17 cellular contexts compared by ENCODE assay signal in the genomic region with DNA sequence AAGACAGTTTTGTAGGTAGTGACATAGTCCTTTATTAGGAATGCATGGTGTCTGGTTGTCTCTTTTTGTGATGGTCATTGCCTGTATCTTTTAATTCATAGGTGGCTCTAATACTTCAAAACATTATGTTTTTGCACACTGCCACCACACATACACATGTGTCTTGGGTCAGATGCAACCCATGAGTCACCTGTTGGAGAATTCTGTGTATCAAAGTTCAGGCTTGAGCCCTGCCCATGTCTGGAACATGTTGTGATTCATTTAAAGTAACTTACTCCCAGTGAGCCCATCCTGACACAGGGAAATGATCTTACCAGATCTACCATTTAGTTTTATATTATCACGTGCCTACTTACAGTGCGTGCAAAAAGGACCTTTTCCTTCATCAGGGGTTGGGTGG.
DNase-seq lines count a peak whose midpoint lies in the region; TF ChIP-seq lines count a peak whose summit lies in the region.
"Had no signal": no experiment of that assay in that cellular context is flagged by ENCODE, and none has a peak within 500 bp of the region (broad histone marks: within the 10 kb centered on the region; RNA-seq: fewer than 3 reads in every experiment).

No MANE protein-coding gene starts in this region.

- H3K9me2 ChIP-seq in PC-9 (ENCODE audit: insufficient read depth): no peaks in the 10 kb centered on the region

- no peak overlapping the region for H2AFZ ChIP-seq in PC-9
- H2AFZ ChIP-seq in fibroblast of lung (ENCODE audit: low read length): no peak overlapping the region
- H2AFZ ChIP-seq in osteoblast (ENCODE audit: low read length): no peak overlapping the region

- intact Hi-C loops in PC-9 (cut with micrococcal nuclease; ENCODE audit: unreplicated experiment): loop anchor here (5.0 kb wide), 1 partner anchor 493 kb away; the partner anchor contains the start of gene PLD1

- DNase-seq in Daoy (ENCODE audit: low read depth): peak; percentile 77
- DNase-seq in PC-9: peak in 1 of 2 experiments; percentile 87
- DNase-seq in fibroblast of lung (ENCODE audit: low read depth in 2 of 2): peak; percentile 74 to 83
- DNase-seq in osteoblast (ENCODE audit: insufficient read length, low spot score, missing footprints): no peak
- DNase-seq in NCI-H524 treated with DMSO at 0.1 percent for 48 hours (lab: John Stamatoyannopoulos, UW): no peak
- DNase-seq in endothelial cell (ENCODE audit: low spot score): no peak
- no peak for DNase-seq in activated T-cell treated with anti-CD3 and anti-CD28 coated beads, Interleukin-2, amount 50 U/mL, for 48 hours
- DNase-seq in NOMO-1 treated with DMSO at 0.1 percent for 48 hours (lab: John Stamatoyannopoulos, UW; ENCODE audit: unreplicated experiment): no peak
- DNase-seq: activated CD4-positive, alpha-beta T cell treated with anti-CD3 and anti-CD28 coated beads, Interleukin-2, amount 10 ng/mL, durations not matched to agents 24 days and 14 days; activated gamma-delta T cell treated with Interleukin-2 at 50 U/mL for 16 hours; GDM1; hypothalamus; NCI-H146; NCI-H82; sigmoid colon had no signal

- H3K4me3 Mint-ChIP-seq in endothelial cell (ENCODE audit: unreplicated experiment): no peak overlapping the region
- H3K4me3 Mint-ChIP-seq: activated CD4-positive, alpha-beta T cell treated with anti-CD3 and anti-CD28 coated beads, Interleukin-2, amount 10 ng/mL, durations not matched to agents 24 days and 14 days; CD14-positive monocyte had no signal

- H3K4me1 Mint-ChIP-seq in endothelial cell (ENCODE audit: unreplicated experiment): peaks cover 13% of the 10 kb centered on the region
- H3K4me1 Mint-ChIP-seq: activated CD4-positive, alpha-beta T cell treated with anti-CD3 and anti-CD28 coated beads, Interleukin-2, amount 10 ng/mL, durations not matched to agents 24 days and 14 days; CD14-positive monocyte had no signal

- H3K27me3 Mint-ChIP-seq in endothelial cell (ENCODE audit: unreplicated experiment): peaks cover 1% of the 10 kb centered on the region
- H3K27me3 Mint-ChIP-seq: activated CD4-positive, alpha-beta T cell treated with anti-CD3 and anti-CD28 coated beads, Interleukin-2, amount 10 ng/mL, durations not matched to agents 24 days and 14 days had no signal

- H3F3A ChIP-seq in PC-9 (ENCODE audit: insufficient read depth, low read depth): peaks cover 75% of the 10 kb centered on the region

- H3K4me1 ChIP-seq in PC-9 (replicated peaks; ENCODE audit: insufficient read depth): peaks cover 46% of the 10 kb centered on the region
- peaks cover 3% of the 10 kb centered on the region for H3K4me1 ChIP-seq in fibroblast of lung (ENCODE audit: control insufficient read depth, extremely low read depth, insufficient read depth, low read length)
- H3K4me1 ChIP-seq in osteoblast (ENCODE audit: insufficient read depth, low read length): peaks cover 42% of the 10 kb centered on the region

- H3K4me2 ChIP-seq in PC-9 (peak overlapping the region; percentile 52), fibroblast of lung (ENCODE audit: extremely low read depth, insufficient read depth, low read length) (no peak overlapping the region), osteoblast (ENCODE audit: insufficient read depth, low read length) (no peak overlapping the region)

- POLR2A ChIA-PET in PC-9 (lab: Charles Lee; ENCODE audit: unreplicated experiment): no interaction called here

- BruUV-seq in PC-9 (replicated peaks; lab: Mats Ljungman, UMichigan): no TSS peak

- H3K9ac ChIP-seq in fibroblast of lung (ENCODE audit: insufficient read depth, low read length): no peak overlapping the region

- no peak overlapping the region for H3K27ac Mint-ChIP-seq in endothelial cell (ENCODE audit: unreplicated experiment)
- H3K27ac Mint-ChIP-seq: activated CD4-positive, alpha-beta T cell treated with anti-CD3 and anti-CD28 coated beads, Interleukin-2, amount 10 ng/mL, durations not matched to agents 24 days and 14 days had no signal

- peaks cover 89% of the 10 kb centered on the region for H3K36me3 ChIP-seq in PC-9 (ENCODE audit: low read depth)
- peaks cover 6% of the 10 kb centered on the region for H3K36me3 ChIP-seq in fibroblast of lung (ENCODE audit: control insufficient read depth, insufficient read depth, low read length)
- H3K36me3 ChIP-seq in osteoblast (ENCODE audit: insufficient read depth, low read length): peaks cover 66% of the 10 kb centered on the region

- H4K20me1 ChIP-seq in PC-9 (ENCODE audit: insufficient read depth) (peaks cover 3% of the 10 kb centered on the region; the same call in 1 of the 2 replicates), fibroblast of lung (ENCODE audit: control insufficient read depth, extremely low read depth, insufficient read depth, low read length) (no peaks in the 10 kb centered on the region), osteoblast (ENCODE audit: insufficient read depth, low read length) (peaks cover 22% of the 10 kb centered on the region)

- H3K27ac ChIP-seq in PC-9 (peak overlapping the region; percentile 78), fibroblast of lung (ENCODE audit: insufficient read depth, low read length) (no peak overlapping the region), osteoblast (ENCODE audit: low read depth, low read length) (peak overlapping the region; percentile 11)
- H3K27ac ChIP-seq: coronary artery, sigmoid colon had no signal

- H3K36me3 Mint-ChIP-seq in endothelial cell (ENCODE audit: low read depth, unreplicated experiment): peaks cover 36% of the 10 kb centered on the region

- H3K27me3 ChIP-seq in PC-9 (ENCODE audit: insufficient read depth, low read depth) (no peaks in the 10 kb centered on the region), fibroblast of lung (ENCODE audit: control insufficient read depth, insufficient read depth, low read length) (no peaks in the 10 kb centered on the region), osteoblast (ENCODE audit: insufficient read depth, low read length) (no peaks in the 10 kb centered on the region)
- H3K27me3 ChIP-seq: sigmoid colon had no signal

- H3K79me2 ChIP-seq in PC-9 (ENCODE audit: low read depth) (peaks cover 69% of the 10 kb centered on the region), fibroblast of lung (ENCODE audit: control insufficient read depth, insufficient read depth, low read length) (peaks cover 2% of the 10 kb centered on the region), osteoblast (ENCODE audit: insufficient read depth, low read length) (peaks cover 14% of the 10 kb centered on the region)

- CTCF ChIA-PET in PC-9 (lab: Charles Lee): no interaction called here

- H3K4me3 ChIP-seq in PC-9: 0 out of 2 replicates have a peak overlapping the region, but pooled peaks have one; percentile 2
- H3K4me3 ChIP-seq in fibroblast of lung (replicated peaks in 1 of 4; ENCODE audit: control extremely low read depth in 1 of 4, insufficient read depth in 1 of 4, low read depth in 3 of 4, low read length in 4 of 4): no peak overlapping the region
- H3K4me3 ChIP-seq in osteoblast (ENCODE audit: insufficient read depth, low read length): no peak overlapping the region
- H3K4me3 ChIP-seq: coronary artery, sigmoid colon had no signal

- H3K9me3 ChIP-seq in PC-9 (ENCODE audit: insufficient read depth, low read depth) (peaks cover 7% of the 10 kb centered on the region; the same call in 1 of the 2 replicates), fibroblast of lung (ENCODE audit: control insufficient read depth, insufficient read depth, low read depth, low read length) (no peaks in the 10 kb centered on the region), osteoblast (ENCODE audit: low read depth, low read length) (no peaks in the 10 kb centered on the region)
- H3K9me3 ChIP-seq: sigmoid colon had no signal

- no peaks in the 10 kb centered on the region for H3K9me3 Mint-ChIP-seq in endothelial cell (ENCODE audit: unreplicated experiment)
- H3K9me3 Mint-ChIP-seq: activated CD4-positive, alpha-beta T cell treated with anti-CD3 and anti-CD28 coated beads, Interleukin-2, amount 10 ng/mL, durations not matched to agents 24 days and 14 days; CD14-positive monocyte had no signal

- TF ChIP-seq CTCF in PC-9 (conservative IDR thresholded peaks at IDR 0.05) (no peak), fibroblast of lung (conservative IDR thresholded peaks at IDR 0.05 in 1 of 2, IDR thresholded peaks at IDR 0.05 in 1 of 2; ENCODE audit: low read depth in 1 of 2, low read length in 2 of 2) (no peak), osteoblast (IDR thresholded peaks at IDR 0.05; ENCODE audit: extremely low read depth, low read depth, low read length) (no peak), endothelial cell (IDR thresholded peaks at IDR 0.05; ENCODE audit: unreplicated experiment) (no peak)

Comparison
In these comparisons a context has a peak if more than half of its experiments do, and no peak if none do; other contexts are left out.
1. DNase-seq: peak in Daoy (single experiment) and fibroblast of lung (2 of 2); none in osteoblast (single experiment), NCI-H524 treated with DMSO at 0.1 percent for 48 hours (single experiment), endothelial cell (single experiment), activated T-cell treated with anti-CD3 and anti-CD28 coated beads, Interleukin-2, amount 50 U/mL, for 48 hours (0 of 2) and NOMO-1 treated with DMSO at 0.1 percent for 48 hours (single experiment).